In genomic region chr7:30411897-30412296, GRCh38 we compare ENCODE assay signal across 19 cellular contexts.
"Had no signal": no experiment of that assay in that cellular context is flagged by ENCODE, and none has a peak within 500 bp of the region (broad histone marks: within the 10 kb centered on the region; RNA-seq: fewer than 3 reads in every experiment).

No MANE protein-coding gene starts in this region.

- H3K4me1 Mint-ChIP-seq: activated naive CD4-positive, alpha-beta T cell treated with anti-CD3 and anti-CD28 coated beads, Interleukin-2, amount 10 ng/mL, durations not matched to agents 7 days and 5 days had no signal

- H3K27me3 ChIP-seq: ascending aorta, breast epithelium, gastrocnemius medialis, tibial nerve, uterus had no signal

- H3K27me3 Mint-ChIP-seq: effector memory CD8-positive, alpha-beta T cell; naive thymus-derived CD8-positive, alpha-beta T cell had no signal

- ATAC-seq: effector memory CD8-positive, alpha-beta T cell; gastrocnemius medialis; left cardiac atrium; naive thymus-derived CD8-positive, alpha-beta T cell had no signal

- H3K4me3 Mint-ChIP-seq: activated naive CD4-positive, alpha-beta T cell treated with anti-CD3 and anti-CD28 coated beads, Interleukin-2, amount 10 ng/mL, durations not matched to agents 7 days and 5 days; effector memory CD8-positive, alpha-beta T cell; naive thymus-derived CD8-positive, alpha-beta T cell; T-helper 2 cell treated with Interferon-gamma antibody and Interleukin-4, amounts not matched to agents 5 μg/mL and 100 μg/mL, for 36 hours had no signal

- H3K9me3 ChIP-seq: ascending aorta, breast epithelium, gastrocnemius medialis, uterus had no signal

- H3K27ac ChIP-seq: ascending aorta, gastrocnemius medialis, tibial nerve, uterus had no signal

- H3K36me3 Mint-ChIP-seq: activated naive CD4-positive, alpha-beta T cell treated with anti-CD3 and anti-CD28 coated beads, Interleukin-2, amount 10 ng/mL, durations not matched to agents 7 days and 5 days had no signal

- DNase-seq: activated CD4-positive, alpha-beta T cell treated with anti-CD3 and anti-CD28 coated beads, Interleukin-2, amount 50 U/mL, for 1 hour; activated CD4-positive, CD25-positive, alpha-beta regulatory T cell; activated naive CD4-positive, alpha-beta T cell treated with anti-CD3 and anti-CD28 coated beads, Interleukin-2, amount 10 ng/mL, durations not matched to agents 7 days and 5 days; activated T-cell treated with anti-CD3 and anti-CD28 coated beads, Interleukin-2, amount 50 U/mL, for 1 hour; dermis blood vessel endothelial cell; effector memory CD8-positive, alpha-beta T cell; gastrocnemius medialis; left cardiac atrium; naive thymus-derived CD8-positive, alpha-beta T cell; posterior cingulate gyrus; retina; stimulated activated naive CD4-positive, alpha-beta T cell; uterus had no signal

- H3K27ac Mint-ChIP-seq: activated naive CD4-positive, alpha-beta T cell treated with anti-CD3 and anti-CD28 coated beads, Interleukin-2, amount 10 ng/mL, durations not matched to agents 7 days and 5 days; activated T-helper 2 cell treated with anti-CD3 and anti-CD28 coated beads, Interferon-gamma antibody, Interleukin-2, Interleukin-4, amounts not matched to agents 10 μg/mL and 5 μg/mL and 100 μg/mL, durations not matched to agents 14 hours and 24 hours and 36 hours; naive thymus-derived CD8-positive, alpha-beta T cell; T-helper 2 cell treated with Interferon-gamma antibody and Interleukin-4, amounts not matched to agents 5 μg/mL and 100 μg/mL, for 36 hours had no signal

- H3K36me3 ChIP-seq: ascending aorta, breast epithelium, gastrocnemius medialis, uterus had no signal

- H3K4me1 ChIP-seq: ascending aorta, breast epithelium, uterus had no signal

- H3K4me3 ChIP-seq: ascending aorta, breast epithelium, gastrocnemius medialis, lung, tibial nerve, uterus had no signal

- H3K9me3 Mint-ChIP-seq: effector memory CD8-positive, alpha-beta T cell had no signal
